ENCODE assay signal across 8 cellular contexts in the genomic region with DNA sequence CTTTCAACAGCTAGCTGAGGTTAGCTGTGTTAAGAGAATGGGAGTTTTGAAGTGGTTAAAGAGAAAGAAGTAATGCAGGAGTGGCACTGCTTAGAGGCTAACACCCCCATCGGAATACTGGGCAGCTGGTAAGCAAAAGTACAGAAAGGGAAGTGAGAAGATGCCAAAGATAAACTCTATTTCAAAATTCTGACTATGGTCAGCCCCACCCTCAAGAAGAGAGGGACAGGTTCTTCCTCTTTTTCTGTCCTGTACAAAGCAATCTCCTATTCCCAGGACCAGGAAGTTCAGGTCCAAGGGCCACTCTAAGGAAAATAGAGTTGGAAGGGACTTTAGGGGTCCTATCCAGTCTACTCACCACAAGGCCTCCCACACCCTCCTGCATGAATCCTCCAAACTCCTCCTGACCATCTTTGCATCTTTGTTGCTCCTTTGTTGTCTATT. TPM values are rescaled to one million over a fixed set of nuclear protein-coding genes. Genes with fewer than 3 reads are reported as not detected.
A peak's percentile ranks its signal among the peaks of the same experiment; 100 is the strongest.
DNase-seq lines count a peak whose midpoint lies in the region; ATAC-seq, FAIRE-seq and TF ChIP-seq lines count a peak whose summit lies in the region.
"Had no signal": no experiment of that assay in that cellular context is flagged by ENCODE, and none has a peak within 500 bp of the region (broad histone marks: within the 10 kb centered on the region; RNA-seq: fewer than 3 reads in every experiment).

No MANE protein-coding gene starts in this region.

- TF ChIP-seq CTCF in neutrophil (IDR thresholded peaks at IDR 0.05) (no peak), D721Med (IDR thresholded peaks at IDR 0.05; ENCODE audit: insufficient read depth, missing control alignments) (no peak), osteoblast (IDR thresholded peaks at IDR 0.05; ENCODE audit: extremely low read depth, low read depth, low read length) (no peak)

- H3K4me1 ChIP-seq in neutrophil (ENCODE audit: control insufficient read depth in 1 of 2, insufficient read depth in 1 of 2, low read depth in 1 of 2, low read length in 1 of 2) = peaks cover 66 to 73% of the 10 kb centered on the region in 2 experiments
- peaks cover 12% of the 10 kb centered on the region for H3K4me1 ChIP-seq in osteoblast (ENCODE audit: insufficient read depth, low read length)

- H4K20me1 ChIP-seq in osteoblast (ENCODE audit: insufficient read depth, low read length) = no peaks in the 10 kb centered on the region

- H3K36me3 ChIP-seq in neutrophil (no peaks in the 10 kb centered on the region), osteoblast (ENCODE audit: insufficient read depth, low read length) (no peaks in the 10 kb centered on the region)

- H2AFZ ChIP-seq in osteoblast (ENCODE audit: low read length) = no peak overlapping the region

- no peak for FAIRE-seq in D721Med (lab: Jason Lieb, UNC)
- FAIRE-seq: endometrium had no signal

- H3K27ac ChIP-seq in neutrophil (peak overlapping the region; percentile 83), osteoblast (ENCODE audit: low read depth, low read length) (no peak overlapping the region)

- no peaks in the 10 kb centered on the region for H3K79me2 ChIP-seq in osteoblast (ENCODE audit: insufficient read depth, low read length)

- H3K9me3 ChIP-seq in neutrophil = no peaks in the 10 kb centered on the region
- H3K9me3 ChIP-seq in osteoblast (ENCODE audit: low read depth, low read length) = no peaks in the 10 kb centered on the region

- H3K4me2 ChIP-seq in osteoblast (ENCODE audit: insufficient read depth, low read length) = no peak overlapping the region

- DNase-seq in RPMI8226 (peak; percentile 75), D721Med (ENCODE audit: insufficient read length, low spot score) (no peak), NCI-H187 treated with DMSO at 0.1 percent for 48 hours (lab: John Stamatoyannopoulos, UW) (no peak), osteoblast (ENCODE audit: insufficient read length, low spot score, missing footprints) (no peak)

- H3K4me3 ChIP-seq in neutrophil (ENCODE audit: low read depth in 1 of 2, low read length in 1 of 2) (peak overlapping the region; percentile 5 to 55), osteoblast (ENCODE audit: insufficient read depth, low read length) (no peak overlapping the region)

- ATAC-seq in GM19043 (IDR thresholded peaks at IDR 0.05; ENCODE audit: low read depth, unreplicated experiment) (peak; percentile 82), HG02852 (IDR thresholded peaks at IDR 0.05; ENCODE audit: unreplicated experiment) (peak; percentile 80)

- no peaks in the 10 kb centered on the region for H3K27me3 ChIP-seq in neutrophil
- H3K27me3 ChIP-seq in osteoblast (ENCODE audit: insufficient read depth, low read length) = no peaks in the 10 kb centered on the region

RNA-seq across cellular contexts. Expression of gene JAK2, which starts 45.9 kb away (rescaled TPM):
- total RNA-seq in osteoblast = 21.0 and 23.3 TPM in 2 replicates
